Comparison of ENCODE assay signal across 28 cellular contexts in genomic region chr1:197890936-197891335, GRCh38. TPM values are rescaled to one million over a fixed set of nuclear protein-coding genes. Genes with fewer than 3 reads are reported as not detected.
"Had no signal": no experiment of that assay in that cellular context is flagged by ENCODE, and none has a peak within 500 bp of the region (broad histone marks: within the 10 kb centered on the region; RNA-seq: fewer than 3 reads in every experiment).

No MANE protein-coding gene starts in this region.

- H3K27me3 ChIP-seq: right atrium auricular region, vagina had no signal

- H3K4me3 Mint-ChIP-seq: mesothelial cell of epicardium; naive B cell; natural killer cell treated with Interleukin-12 subunit alpha and Interleukin-12 subunit beta and Interleukin-15 and Interleukin-18, amount 100 ng/mL, for 72 hours; neural crest cell; stimulated activated naive CD8-positive, alpha-beta T cell treated with anti-CD3 and anti-CD28 coated beads, Interleukin-15, amount 100 ng/mL, for 72 hours had no signal

- H3K9ac ChIP-seq: parathyroid adenoma had no signal

- H3K27ac ChIP-seq: hepatocyte, parathyroid adenoma, right atrium auricular region, thyroid gland, vagina had no signal

- ATAC-seq: left lobe of liver; mucosa of descending colon; natural killer cell treated with Interleukin-12 subunit alpha and Interleukin-12 subunit beta and Interleukin-15 and Interleukin-18, amount 100 ng/mL, for 72 hours; sciatic nerve; stimulated activated naive CD8-positive, alpha-beta T cell treated with anti-CD3 and anti-CD28 coated beads, Interleukin-15, amount 100 ng/mL, for 72 hours had no signal

- H2AFZ ChIP-seq: hepatocyte, parathyroid adenoma had no signal

- H3K9me3 Mint-ChIP-seq: natural killer cell treated with Interleukin-12 subunit alpha and Interleukin-12 subunit beta and Interleukin-15 and Interleukin-18, amount 100 ng/mL, for 72 hours had no signal

- H3K79me2 ChIP-seq: hepatocyte, parathyroid adenoma had no signal

- H3K27ac Mint-ChIP-seq: mesothelial cell of epicardium; naive B cell; natural killer cell treated with Interleukin-12 subunit alpha and Interleukin-12 subunit beta and Interleukin-15 and Interleukin-18, amount 100 ng/mL, for 72 hours; progenitor cell of endocrine pancreas; stimulated activated naive CD8-positive, alpha-beta T cell treated with anti-CD3 and anti-CD28 coated beads, Interleukin-15, amount 100 ng/mL, for 72 hours had no signal

- DNase-seq: cortex of kidney; mesenchymal stem cell; mucosa of descending colon; naive B cell; stimulated activated CD4-positive, alpha-beta T cell treated with anti-CD3 and anti-CD28 coated beads, Interleukin-12 subunit alpha, Interleukin-12 subunit beta, amount 100 ng/mL, for 4 hours; stimulated activated CD4-positive, alpha-beta T cell treated with anti-CD3 and anti-CD28 coated beads, Interleukin-1b, Interleukin-23, amount 100 ng/mL, for 48 hours; stimulated activated CD4-positive, alpha-beta T cell treated with anti-CD3 and anti-CD28 coated beads, Interleukin-4, amount 100 ng/mL, for 1 hour; stimulated activated CD8-positive, alpha-beta memory T cell treated with anti-CD3 and anti-CD28 coated beads, Interleukin-4, amount 100 ng/mL, for 48 hours; stimulated activated naive CD4-positive, alpha-beta T cell; stimulated activated naive CD8-positive, alpha-beta T cell treated with anti-CD3 and anti-CD28 coated beads, Interleukin-15, amount 100 ng/mL, for 72 hours; thyroid gland; trophoblast cell had no signal

- H3K4me3 ChIP-seq: hepatocyte, lung, mucosa of descending colon, right atrium auricular region, smooth muscle cell, thyroid gland, vagina had no signal

- H3K4me1 ChIP-seq: parathyroid adenoma, right atrium auricular region, thyroid gland, vagina had no signal

- H3K36me3 ChIP-seq: right atrium auricular region, thyroid gland, vagina had no signal

- H3K36me3 Mint-ChIP-seq: natural killer cell treated with Interleukin-12 subunit alpha and Interleukin-12 subunit beta and Interleukin-15 and Interleukin-18, amount 100 ng/mL, for 72 hours had no signal

- H3K9me3 ChIP-seq: mucosa of descending colon, right atrium auricular region, thyroid gland, vagina had no signal

- H3K4me2 ChIP-seq: hepatocyte, smooth muscle cell had no signal

- H3K4me1 Mint-ChIP-seq: mesothelial cell of epicardium; naive B cell; neural crest cell; stimulated activated naive CD8-positive, alpha-beta T cell treated with anti-CD3 and anti-CD28 coated beads, Interleukin-15, amount 100 ng/mL, for 72 hours had no signal

RNA-seq across cellular contexts. Expression of gene LHX9, which starts 26.2 kb away (rescaled TPM):
- total RNA-seq: dermis microvascular lymphatic vessel endothelial cell, fibroblast of villous mesenchyme, glomerular endothelial cell, hepatocyte, neural crest cell, progenitor cell of endocrine pancreas, smooth muscle cell, thyroid gland, ureter, vagina had no signal
